ENCODE assay signal across 22 cellular contexts in genomic region chr13:24745861-24746617, GRCh38. TPM values are rescaled to one million over a fixed set of nuclear protein-coding genes. Genes with fewer than 3 reads are reported as not detected.
DNase-seq lines count a peak whose midpoint lies in the region; ATAC-seq, FAIRE-seq and TF ChIP-seq lines count a peak whose summit lies in the region.
"Had no signal": no experiment of that assay in that cellular context is flagged by ENCODE, and none has a peak within 500 bp of the region (broad histone marks: within the 10 kb centered on the region; RNA-seq: fewer than 3 reads in every experiment).

No MANE protein-coding gene starts in this region.

- CTCF ChIA-PET in A549 (lab: Yijun Ruan, JAX), result interaction anchor here (0.8 to 2.1 kb wide), 5 partner anchors 10 to 184 kb away, joined by 3 to 5 read pairs (median 3); no protein-coding TSS in a partner anchor

- no peak for TF ChIP-seq POLR2A in A549 (IDR thresholded peaks at IDR 0.05; ENCODE audit: low read length)

- POLR2A ChIA-PET in A549 (lab: Yijun Ruan, JAX), result no interaction called here

- 91% methylated on average over 9 of the region's 70 CpGs for WGBS in A549 (ENCODE audit: missing lambda C conversion rate)

- ATAC-seq in A549, result no peak
- ATAC-seq in HG02938 (IDR thresholded peaks at IDR 0.05; ENCODE audit: unreplicated experiment), result no peak
- no peak for ATAC-seq in HG03457 (IDR thresholded peaks at IDR 0.05; ENCODE audit: unreplicated experiment)

- no peaks in the 10 kb centered on the region for H3K9me3 ChIP-seq in A549
- H3K9me3 ChIP-seq: colonic mucosa had no signal

- H3K4me1 ChIP-seq in A549, result no peaks in the 10 kb centered on the region
- H3K4me1 ChIP-seq: colonic mucosa had no signal

- H3K4me2 ChIP-seq in A549, result peak overlapping the region; percentile 97
- H3K4me2 ChIP-seq: PC-9 had no signal

- no peak overlapping the region for H3K27ac ChIP-seq in A549
- H3K27ac ChIP-seq: colonic mucosa, PC-9, WERI-Rb-1 had no signal

- DNase-seq in A549 (ENCODE audit: low read depth in 1 of 2, low spot score in 1 of 2) (no peak), GM12864 (ENCODE audit: low read depth) (no peak), chondrocyte (ENCODE audit: low spot score) (no peak), mesenteric fat pad (ENCODE audit: low spot score) (peak; percentile 41), GM19238 (ENCODE audit: insufficient read length, low spot score) (no peak), NAMALWA (ENCODE audit: low spot score) (no peak)
- DNase-seq: activated CD8-positive, alpha-beta memory T cell treated with anti-CD3 and anti-CD28 coated beads, Interleukin-2, amount 50 U/mL, for 48 hours; colonic mucosa; DND-41; NCI-H187 treated with DMSO at 0.1 percent for 48 hours; NCI-H524 treated with DMSO at 0.1 percent for 48 hours; PC-9; stimulated activated CD4-positive, alpha-beta T cell treated with anti-CD3 and anti-CD28 coated beads, Interleukin-1b, Interleukin-23, amount 100 ng/mL, for 48 hours had no signal

- H3K27ac Mint-ChIP-seq in chondrocyte (ENCODE audit: unreplicated experiment), result no peak overlapping the region

- H3K4me3 ChIP-seq in A549, result no peak overlapping the region; the same call in 2 of the 3 replicates
- H3K4me3 ChIP-seq in GM12864 (ENCODE audit: low read depth, low read length), result no peak overlapping the region
- H3K4me3 ChIP-seq: colonic mucosa, PC-9 had no signal

- no peak for TF ChIP-seq EP300 in A549 (IDR thresholded peaks at IDR 0.05)

- H3K36me3 Mint-ChIP-seq in chondrocyte (ENCODE audit: low read depth), result no peaks in the 10 kb centered on the region
- H3K36me3 Mint-ChIP-seq: activated naive CD8-positive, alpha-beta T cell had no signal

- TF ChIP-seq CTCF in A549 (IDR thresholded peaks at IDR 0.05) (no peak), GM12864 (IDR thresholded peaks at IDR 0.05; ENCODE audit: low read depth, low read length, missing control alignments) (peak; percentile 8), chondrocyte (IDR thresholded peaks at IDR 0.05) (no peak)

- no peak for TF ChIP-seq RAD21 in A549 (conservative IDR thresholded peaks at IDR 0.05 in 1 of 2, IDR thresholded peaks at IDR 0.05 in 1 of 2)

- FAIRE-seq in A549 (lab: Jason Lieb, UNC), result no peak
- FAIRE-seq: urothelium cell line had no signal

- peaks cover 14% of the 10 kb centered on the region for H3K4me1 Mint-ChIP-seq in chondrocyte (ENCODE audit: low read depth)

- peak overlapping the region; percentile 17 for H3K4me3 Mint-ChIP-seq in chondrocyte (ENCODE audit: unreplicated experiment)

- H3K27me3 Mint-ChIP-seq in chondrocyte (ENCODE audit: low read depth), result peaks cover 56% of the 10 kb centered on the region

- no peaks in the 10 kb centered on the region for H3K9me3 Mint-ChIP-seq in chondrocyte (ENCODE audit: low read depth)

TF ChIP-seq in A549, 52 proteins besides CTCF, POLR2A, EP300 and RAD21:
- TF ChIP-seq, protein P1, sequence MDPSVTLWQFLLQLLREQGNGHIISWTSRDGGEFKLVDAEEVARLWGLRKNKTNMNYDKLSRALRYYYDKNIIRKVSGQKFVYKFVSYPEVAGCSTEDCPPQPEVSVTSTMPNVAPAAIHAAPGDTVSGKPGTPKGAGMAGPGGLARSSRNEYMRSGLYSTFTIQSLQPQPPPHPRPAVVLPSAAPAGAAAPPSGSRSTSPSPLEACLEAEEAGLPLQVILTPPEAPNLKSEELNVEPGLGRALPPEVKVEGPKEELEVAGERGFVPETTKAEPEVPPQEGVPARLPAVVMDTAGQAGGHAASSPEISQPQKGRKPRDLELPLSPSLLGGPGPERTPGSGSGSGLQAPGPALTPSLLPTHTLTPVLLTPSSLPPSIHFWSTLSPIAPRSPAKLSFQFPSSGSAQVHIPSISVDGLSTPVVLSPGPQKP (IDR thresholded peaks at IDR 0.05; ENCODE audit: low read depth, low read length), result no peak
- TF ChIP-seq RFX5 (IDR thresholded peaks at IDR 0.05), result no peak
- TF ChIP-seq HOXB13 (CRISPR knock-in tag; IDR thresholded peaks at IDR 0.05; ENCODE audit: low read depth), result no peak
- TF ChIP-seq FOSL2 (IDR thresholded peaks at IDR 0.05), result no peak
- no peak for TF ChIP-seq FOSL2 (CRISPR knock-in tag; IDR thresholded peaks at IDR 0.05)
- TF ChIP-seq FOXS1 (CRISPR knock-in tag; IDR thresholded peaks at IDR 0.05), result no peak
- TF ChIP-seq CHD2 (IDR thresholded peaks at IDR 0.05; ENCODE audit: low read length, partially characterized antibody), result no peak
- no peak for TF ChIP-seq HEYL (CRISPR knock-in tag; IDR thresholded peaks at IDR 0.05)
- no peak for TF ChIP-seq MAZ (IDR thresholded peaks at IDR 0.05; ENCODE audit: borderline replicate concordance, low read depth, low read length)
- no peak for TF ChIP-seq PHF8 (IDR thresholded peaks at IDR 0.05; ENCODE audit: borderline replicate concordance, low read depth)
- no peak for TF ChIP-seq POLR2AphosphoS2 (conservative IDR thresholded peaks at IDR 0.05; ENCODE audit: low read length)
- no peak for TF ChIP-seq ATOH8 (CRISPR knock-in tag; IDR thresholded peaks at IDR 0.05; ENCODE audit: low read depth)

RNA-seq across cellular contexts. Expression of gene RNF17, which starts 17.9 kb away (rescaled TPM):
- polyA plus RNA-seq in A549 (2011; rRNA removed) (not detected in 2 replicates), A549 (2017; fragmentation: RNase III; extraction: RNeasy Plus Mini Kit Qiagen cat#74134 plus additional on column Dnase treatment) (not detected in 3 replicates)
- not detected in 2 replicates for polyA plus RNA-seq in A549 (2012; cell fraction: cytosol; rRNA removed)
- polyA plus RNA-seq in A549 (2012; cell fraction: nucleus; rRNA removed), result not detected in 2 replicates
- polyA minus RNA-seq in A549 (2011; rRNA and poly(A)+ RNA removed), result not detected in 2 replicates
- total RNA-seq in chondrocyte (not detected in 3 replicates), mesenteric fat pad (0.58 TPM)
- total RNA-seq: colonic mucosa, LHCN-M2, mononuclear cell, PC-9, pulmonary artery endothelial cell had no signal
- polyA plus RNA-seq: BJ had no signal
